ENCODE assay signal across 1 cellular context in the genomic region with DNA sequence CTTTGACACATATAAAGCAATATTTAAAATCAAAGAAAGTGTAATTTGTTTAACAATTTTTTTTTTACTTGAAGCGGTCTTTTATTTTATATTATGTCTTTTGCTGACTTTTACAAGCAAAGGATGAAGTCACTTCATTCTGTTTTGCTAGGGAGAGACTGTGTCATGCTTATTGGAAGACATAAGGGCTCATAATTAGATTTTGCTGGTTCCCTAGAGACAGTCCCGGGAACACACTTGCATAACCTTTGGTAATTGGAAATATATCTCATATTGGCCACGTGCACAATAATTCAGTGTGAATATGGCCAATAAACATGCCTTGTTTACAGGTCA.
TF ChIP-seq lines count a peak whose summit lies in the region.

No MANE protein-coding gene starts in this region.

TF ChIP-seq in K562, 482 proteins besides CTCF, POLR2A, EP300 and RAD21:
- no peak for TF ChIP-seq RNF2 (IDR thresholded peaks at IDR 0.05)
- TF ChIP-seq ZNF830 (CRISPR knock-in tag; IDR thresholded peaks at IDR 0.05): no peak
- TF ChIP-seq ZNF644 (tag; IDR thresholded peaks at IDR 0.05; ENCODE audit: low read depth): no peak
- no peak for TF ChIP-seq NRF1 (conservative IDR thresholded peaks at IDR 0.05 in 1 of 2, IDR thresholded peaks at IDR 0.05 in 1 of 2)
- TF ChIP-seq ETV1 (tag; conservative IDR thresholded peaks at IDR 0.05; ENCODE audit: low read depth): no peak
- TF ChIP-seq, protein P1, sequence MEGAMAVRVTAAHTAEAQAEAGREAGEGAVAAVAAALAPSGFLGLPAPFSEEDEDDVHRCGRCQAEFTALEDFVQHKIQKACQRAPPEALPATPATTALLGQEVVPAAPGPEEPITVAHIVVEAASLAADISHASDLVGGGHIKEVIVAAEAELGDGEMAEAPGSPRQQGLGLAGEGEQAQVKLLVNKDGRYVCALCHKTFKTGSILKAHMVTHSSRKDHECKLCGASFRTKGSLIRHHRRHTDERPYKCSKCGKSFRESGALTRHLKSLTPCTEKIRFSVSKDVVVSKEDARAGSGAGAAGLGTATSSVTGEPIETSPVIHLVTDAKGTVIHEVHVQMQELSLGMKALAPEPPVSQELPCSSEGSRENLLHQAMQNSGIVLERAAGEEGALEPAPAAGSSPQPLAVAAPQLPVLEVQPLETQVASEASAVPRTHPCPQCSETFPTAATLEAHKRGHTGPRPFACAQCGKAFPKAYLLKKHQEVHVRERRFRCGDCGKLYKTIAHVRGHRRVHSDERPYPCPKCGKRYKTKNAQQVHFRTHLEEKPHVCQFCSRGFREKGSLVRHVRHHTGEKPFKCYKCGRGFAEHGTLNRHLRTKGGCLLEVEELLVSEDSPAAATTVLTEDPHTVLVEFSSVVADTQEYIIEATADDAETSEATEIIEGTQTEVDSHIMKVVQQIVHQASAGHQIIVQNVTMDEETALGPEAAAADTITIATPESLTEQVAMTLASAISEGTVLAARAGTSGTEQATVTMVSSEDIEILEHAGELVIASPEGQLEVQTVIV (CRISPR knock-in tag; IDR thresholded peaks at IDR 0.05; ENCODE audit: borderline replicate concordance): no peak
- no peak for TF ChIP-seq ZNF384 (IDR thresholded peaks at IDR 0.05; ENCODE audit: low read depth, low read length)
- no peak for TF ChIP-seq WHSC1 (IDR thresholded peaks at IDR 0.05; ENCODE audit: low read length)
- TF ChIP-seq CEBPB (tag; IDR thresholded peaks at IDR 0.05): no peak
- no peak for TF ChIP-seq ZNF274 (IDR thresholded peaks at IDR 0.05; ENCODE audit: borderline replicate concordance, low read depth, low read length)
- no peak for TF ChIP-seq SIN3B (IDR thresholded peaks at IDR 0.05; ENCODE audit: low read depth)
- TF ChIP-seq, protein P2, sequence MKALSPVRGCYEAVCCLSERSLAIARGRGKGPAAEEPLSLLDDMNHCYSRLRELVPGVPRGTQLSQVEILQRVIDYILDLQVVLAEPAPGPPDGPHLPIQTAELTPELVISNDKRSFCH (CRISPR knock-in tag; IDR thresholded peaks at IDR 0.05): no peak
- TF ChIP-seq, protein P2 (tag; IDR thresholded peaks at IDR 0.05): no peak
- TF ChIP-seq FOXM1 (IDR thresholded peaks at IDR 0.05; ENCODE audit: low read depth): no peak
- TF ChIP-seq FOXM1 (CRISPR knock-in tag; IDR thresholded peaks at IDR 0.05; ENCODE audit: low read depth): no peak
- no peak for TF ChIP-seq MYC (IDR thresholded peaks at IDR 0.05; ENCODE audit: low read depth, low read length)
- no peak for TF ChIP-seq MYC (CRISPR knock-in tag; IDR thresholded peaks at IDR 0.05; ENCODE audit: borderline replicate concordance, low read depth)
- TF ChIP-seq ZNF785 (CRISPR knock-in tag; IDR thresholded peaks at IDR 0.05): no peak
- TF ChIP-seq LCOR (CRISPR knock-in tag; IDR thresholded peaks at IDR 0.05): no peak
- TF ChIP-seq FOXK2 (conservative IDR thresholded peaks at IDR 0.05 in 1 of 2, IDR thresholded peaks at IDR 0.05 in 1 of 2; ENCODE audit: low read depth in 2 of 2): peak in 1 of 2 experiments; percentile 88; a peak in 3 of 4 replicates
- TF ChIP-seq, protein P3, sequence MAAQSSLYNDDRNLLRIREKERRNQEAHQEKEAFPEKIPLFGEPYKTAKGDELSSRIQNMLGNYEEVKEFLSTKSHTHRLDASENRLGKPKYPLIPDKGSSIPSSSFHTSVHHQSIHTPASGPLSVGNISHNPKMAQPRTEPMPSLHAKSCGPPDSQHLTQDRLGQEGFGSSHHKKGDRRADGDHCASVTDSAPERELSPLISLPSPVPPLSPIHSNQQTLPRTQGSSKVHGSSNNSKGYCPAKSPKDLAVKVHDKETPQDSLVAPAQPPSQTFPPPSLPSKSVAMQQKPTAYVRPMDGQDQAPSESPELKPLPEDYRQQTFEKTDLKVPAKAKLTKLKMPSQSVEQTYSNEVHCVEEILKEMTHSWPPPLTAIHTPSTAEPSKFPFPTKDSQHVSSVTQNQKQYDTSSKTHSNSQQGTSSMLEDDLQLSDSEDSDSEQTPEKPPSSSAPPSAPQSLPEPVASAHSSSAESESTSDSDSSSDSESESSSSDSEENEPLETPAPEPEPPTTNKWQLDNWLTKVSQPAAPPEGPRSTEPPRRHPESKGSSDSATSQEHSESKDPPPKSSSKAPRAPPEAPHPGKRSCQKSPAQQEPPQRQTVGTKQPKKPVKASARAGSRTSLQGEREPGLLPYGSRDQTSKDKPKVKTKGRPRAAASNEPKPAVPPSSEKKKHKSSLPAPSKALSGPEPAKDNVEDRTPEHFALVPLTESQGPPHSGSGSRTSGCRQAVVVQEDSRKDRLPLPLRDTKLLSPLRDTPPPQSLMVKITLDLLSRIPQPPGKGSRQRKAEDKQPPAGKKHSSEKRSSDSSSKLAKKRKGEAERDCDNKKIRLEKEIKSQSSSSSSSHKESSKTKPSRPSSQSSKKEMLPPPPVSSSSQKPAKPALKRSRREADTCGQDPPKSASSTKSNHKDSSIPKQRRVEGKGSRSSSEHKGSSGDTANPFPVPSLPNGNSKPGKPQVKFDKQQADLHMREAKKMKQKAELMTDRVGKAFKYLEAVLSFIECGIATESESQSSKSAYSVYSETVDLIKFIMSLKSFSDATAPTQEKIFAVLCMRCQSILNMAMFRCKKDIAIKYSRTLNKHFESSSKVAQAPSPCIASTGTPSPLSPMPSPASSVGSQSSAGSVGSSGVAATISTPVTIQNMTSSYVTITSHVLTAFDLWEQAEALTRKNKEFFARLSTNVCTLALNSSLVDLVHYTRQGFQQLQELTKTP (IDR thresholded peaks at IDR 0.05; ENCODE audit: low read depth in 1 of 2, partially characterized antibody in 2 of 2): no peak
- TF ChIP-seq, protein P4, sequence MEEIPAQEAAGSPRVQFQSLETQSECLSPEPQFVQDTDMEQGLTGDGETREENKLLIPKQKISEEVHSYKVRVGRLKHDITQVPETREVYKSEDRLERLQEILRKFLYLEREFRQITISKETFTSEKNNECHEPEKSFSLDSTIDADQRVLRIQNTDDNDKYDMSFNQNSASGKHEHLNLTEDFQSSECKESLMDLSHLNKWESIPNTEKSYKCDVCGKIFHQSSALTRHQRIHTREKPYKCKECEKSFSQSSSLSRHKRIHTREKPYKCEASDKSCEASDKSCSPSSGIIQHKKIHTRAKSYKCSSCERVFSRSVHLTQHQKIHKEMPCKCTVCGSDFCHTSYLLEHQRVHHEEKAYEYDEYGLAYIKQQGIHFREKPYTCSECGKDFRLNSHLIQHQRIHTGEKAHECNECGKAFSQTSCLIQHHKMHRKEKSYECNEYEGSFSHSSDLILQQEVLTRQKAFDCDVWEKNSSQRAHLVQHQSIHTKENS (CRISPR knock-in tag; IDR thresholded peaks at IDR 0.05): no peak
- TF ChIP-seq NFRKB (IDR thresholded peaks at IDR 0.05; ENCODE audit: low read depth): no peak
- TF ChIP-seq MIER1 (IDR thresholded peaks at IDR 0.05; ENCODE audit: low read depth): 0 out of 2 replicates have a peak, but pooled peaks have one; percentile 31
- no peak for TF ChIP-seq ZNF717 (CRISPR knock-in tag; IDR thresholded peaks at IDR 0.05)
- TF ChIP-seq, protein P5, sequence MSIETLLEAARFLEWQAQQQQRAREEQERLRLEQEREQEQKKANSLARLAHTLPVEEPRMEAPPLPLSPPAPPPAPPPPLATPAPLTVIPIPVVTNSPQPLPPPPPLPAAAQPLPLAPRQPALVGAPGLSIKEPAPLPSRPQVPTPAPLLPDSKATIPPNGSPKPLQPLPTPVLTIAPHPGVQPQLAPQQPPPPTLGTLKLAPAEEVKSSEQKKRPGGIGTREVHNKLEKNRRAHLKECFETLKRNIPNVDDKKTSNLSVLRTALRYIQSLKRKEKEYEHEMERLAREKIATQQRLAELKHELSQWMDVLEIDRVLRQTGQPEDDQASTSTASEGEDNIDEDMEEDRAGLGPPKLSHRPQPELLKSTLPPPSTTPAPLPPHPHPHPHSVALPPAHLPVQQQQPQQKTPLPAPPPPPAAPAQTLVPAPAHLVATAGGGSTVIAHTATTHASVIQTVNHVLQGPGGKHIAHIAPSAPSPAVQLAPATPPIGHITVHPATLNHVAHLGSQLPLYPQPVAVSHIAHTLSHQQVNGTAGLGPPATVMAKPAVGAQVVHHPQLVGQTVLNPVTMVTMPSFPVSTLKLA (conservative IDR thresholded peaks at IDR 0.05): 0 out of 4 replicates have a peak, but pooled peaks of 1 of the 2 experiments have one; percentile 7
- no peak for TF ChIP-seq BCL6 (CRISPR knock-in tag; IDR thresholded peaks at IDR 0.05)
- no peak for TF ChIP-seq PHF20 (IDR thresholded peaks at IDR 0.05; ENCODE audit: partially characterized antibody)
- TF ChIP-seq KDM4B (IDR thresholded peaks at IDR 0.05; ENCODE audit: borderline replicate concordance in 2 of 2, low read depth in 1 of 2): no peak
TF ChIP-seq in K562: peak in this region for 3.
